In genomic region chr3:12556723-12557471, GRCh38 we compare ENCODE assay signal across 1 cellular context.
TF ChIP-seq lines count a peak whose summit lies in the region.

Gene MKRN2, plus strand, starts transcription at chr3:12557087. Its CDS starts 64 bp downstream, at chr3:12557151.

TF ChIP-seq in HEK293, 187 proteins besides CTCF, POLR2A, EP300 and RAD21 (continued from another document):
- TF ChIP-seq, protein P1, sequence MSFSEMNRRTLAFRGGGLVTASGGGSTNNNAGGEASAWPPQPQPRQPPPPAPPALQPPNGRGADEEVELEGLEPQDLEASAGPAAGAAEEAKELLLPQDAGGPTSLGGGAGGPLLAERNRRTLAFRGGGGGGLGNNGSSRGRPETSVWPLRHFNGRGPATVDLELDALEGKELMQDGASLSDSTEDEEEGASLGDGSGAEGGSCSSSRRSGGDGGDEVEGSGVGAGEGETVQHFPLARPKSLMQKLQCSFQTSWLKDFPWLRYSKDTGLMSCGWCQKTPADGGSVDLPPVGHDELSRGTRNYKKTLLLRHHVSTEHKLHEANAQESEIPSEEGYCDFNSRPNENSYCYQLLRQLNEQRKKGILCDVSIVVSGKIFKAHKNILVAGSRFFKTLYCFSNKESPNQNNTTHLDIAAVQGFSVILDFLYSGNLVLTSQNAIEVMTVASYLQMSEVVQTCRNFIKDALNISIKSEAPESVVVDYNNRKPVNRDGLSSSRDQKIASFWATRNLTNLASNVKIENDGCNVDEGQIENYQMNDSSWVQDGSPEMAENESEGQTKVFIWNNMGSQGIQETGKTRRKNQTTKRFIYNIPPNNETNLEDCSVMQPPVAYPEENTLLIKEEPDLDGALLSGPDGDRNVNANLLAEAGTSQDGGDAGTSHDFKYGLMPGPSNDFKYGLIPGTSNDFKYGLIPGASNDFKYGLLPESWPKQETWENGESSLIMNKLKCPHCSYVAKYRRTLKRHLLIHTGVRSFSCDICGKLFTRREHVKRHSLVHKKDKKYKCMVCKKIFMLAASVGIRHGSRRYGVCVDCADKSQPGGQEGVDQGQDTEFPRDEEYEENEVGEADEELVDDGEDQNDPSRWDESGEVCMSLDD (tag by site-specific recombination; IDR thresholded peaks at IDR 0.05), result peak; percentile 72
- TF ChIP-seq KLF17 (tag by site-specific recombination; IDR thresholded peaks at IDR 0.05), result peak; percentile 80
- peak; percentile 88; the same call in 1 of the 2 replicates for TF ChIP-seq MZF1 (tag by site-specific recombination; IDR thresholded peaks at IDR 0.05; ENCODE audit: borderline replicate concordance)
- TF ChIP-seq ZNF157 (tag by site-specific recombination; IDR thresholded peaks at IDR 0.05), result no peak
- TF ChIP-seq RBAK (tag by site-specific recombination; IDR thresholded peaks at IDR 0.05), result no peak
